ENCODE assay signal across 21 cellular contexts in genomic region chr2:134433934-134434333, GRCh38.
DNase-seq lines count a peak whose midpoint lies in the region; ATAC-seq and TF ChIP-seq lines count a peak whose summit lies in the region.
"Had no signal": no experiment of that assay in that cellular context is flagged by ENCODE, and none has a peak within 500 bp of the region (broad histone marks: within the 10 kb centered on the region; RNA-seq: fewer than 3 reads in every experiment).

No MANE protein-coding gene starts in this region.

- peaks cover 6 to 35% (median 32%) of the 10 kb centered on the region in 4 donors for H3K4me1 ChIP-seq in liver (ENCODE audit: control insufficient read depth in 4 of 4, insufficient read depth in 4 of 4, low read length in 3 of 4)
- H3K4me1 ChIP-seq in gastroesophageal sphincter: no peaks in the 10 kb centered on the region
- no peaks in the 10 kb centered on the region for H3K4me1 ChIP-seq in naive thymus-derived CD4-positive, alpha-beta T cell (ENCODE audit: control insufficient read depth in 2 of 2, insufficient read depth in 2 of 2, low read length in 2 of 2)
- H3K4me1 ChIP-seq: BLaER1, SJCRH30 had no signal

- H3K9me3 ChIP-seq in liver (ENCODE audit: control insufficient read depth in 4 of 4, low read length in 3 of 4) (no peaks in the 10 kb centered on the region), gastroesophageal sphincter (no peaks in the 10 kb centered on the region)
- no peaks in the 10 kb centered on the region for H3K9me3 ChIP-seq in naive thymus-derived CD4-positive, alpha-beta T cell (ENCODE audit: control insufficient read depth in 2 of 3, low read length in 3 of 3)
- H3K9me3 ChIP-seq: BLaER1, SJCRH30 had no signal

- H3K27me3 Mint-ChIP-seq in activated T-helper 17 cell treated with anti-CD3 and anti-CD28 coated beads, Interleukin-2, amount 50 U/mL, for 72 hours: no peaks in the 10 kb centered on the region
- no peaks in the 10 kb centered on the region for H3K27me3 Mint-ChIP-seq in naive thymus-derived CD4-positive, alpha-beta T cell

- CTCF ChIA-PET in naive thymus-derived CD4-positive, alpha-beta T cell (lab: Charles Lee): no interaction called here

- intact Hi-C loops in naive thymus-derived CD4-positive, alpha-beta T cell (cut with micrococcal nuclease): no loop called here

- TF ChIP-seq CTCF in liver (IDR thresholded peaks at IDR 0.05; ENCODE audit: low read depth, low read length, missing input control): no peak
- TF ChIP-seq CTCF in gastroesophageal sphincter (IDR thresholded peaks at IDR 0.05): no peak

- POLR2A ChIA-PET in naive thymus-derived CD4-positive, alpha-beta T cell (lab: Charles Lee): no interaction called here

- H3K4me1 Mint-ChIP-seq in activated T-helper 17 cell treated with anti-CD3 and anti-CD28 coated beads, Interleukin-2, amount 50 U/mL, for 72 hours: peaks cover 9% of the 10 kb centered on the region
- no peaks in the 10 kb centered on the region for H3K4me1 Mint-ChIP-seq in stimulated activated effector memory CD8-positive, alpha-beta T cell treated with anti-CD3 and anti-CD28 coated beads, Interleukin-12 subunit alpha, Interleukin-12 subunit beta, amount 100 ng/mL, for 72 hours
- peaks cover 0 to 6% (median 0%) of the 10 kb centered on the region in 7 donors for H3K4me1 Mint-ChIP-seq in naive thymus-derived CD4-positive, alpha-beta T cell

- ATAC-seq in activated T-helper 17 cell treated with anti-CD3 and anti-CD28 coated beads, Interleukin-2, amount 50 U/mL, for 72 hours (replicated peaks): no peak
- ATAC-seq in stimulated activated effector memory CD8-positive, alpha-beta T cell treated with anti-CD3 and anti-CD28 coated beads, Interleukin-12 subunit alpha, Interleukin-12 subunit beta, amount 100 ng/mL, for 72 hours: no peak
- ATAC-seq in GM18511 (IDR thresholded peaks at IDR 0.05; ENCODE audit: unreplicated experiment) (no peak), gastroesophageal sphincter (no peak)
- no peak for ATAC-seq in naive thymus-derived CD4-positive, alpha-beta T cell
- ATAC-seq: GM12878 had no signal

- H3K27ac ChIP-seq in liver (ENCODE audit: low read depth in 1 of 2, low read length in 2 of 2): peak overlapping the region; percentile 86 to 88
- no peak overlapping the region for H3K27ac ChIP-seq in gastroesophageal sphincter
- H3K27ac ChIP-seq in naive thymus-derived CD4-positive, alpha-beta T cell (ENCODE audit: low read depth, low read length): no peak overlapping the region
- H3K27ac ChIP-seq: BLaER1, SJCRH30 had no signal

- no peak for TF ChIP-seq POLR2A in gastroesophageal sphincter (IDR thresholded peaks at IDR 0.05)

- peaks cover 92% of the 10 kb centered on the region for H3K36me3 Mint-ChIP-seq in activated T-helper 17 cell treated with anti-CD3 and anti-CD28 coated beads, Interleukin-2, amount 50 U/mL, for 72 hours (ENCODE audit: low read depth)
- H3K36me3 Mint-ChIP-seq in stimulated activated effector memory CD8-positive, alpha-beta T cell treated with anti-CD3 and anti-CD28 coated beads, Interleukin-12 subunit alpha, Interleukin-12 subunit beta, amount 100 ng/mL, for 72 hours: peaks cover 18% of the 10 kb centered on the region
- peaks cover 0 to 60% (median 17%) of the 10 kb centered on the region in 5 donors for H3K36me3 Mint-ChIP-seq in naive thymus-derived CD4-positive, alpha-beta T cell

- no peaks in the 10 kb centered on the region for H3K9me3 Mint-ChIP-seq in activated T-helper 17 cell treated with anti-CD3 and anti-CD28 coated beads, Interleukin-2, amount 50 U/mL, for 72 hours
- no peaks in the 10 kb centered on the region for H3K9me3 Mint-ChIP-seq in stimulated activated effector memory CD8-positive, alpha-beta T cell treated with anti-CD3 and anti-CD28 coated beads, Interleukin-12 subunit alpha, Interleukin-12 subunit beta, amount 100 ng/mL, for 72 hours
- peaks cover 0 to 2% (median 0%) of the 10 kb centered on the region in 11 donors for H3K9me3 Mint-ChIP-seq in naive thymus-derived CD4-positive, alpha-beta T cell
- H3K9me3 Mint-ChIP-seq: CD8-positive, alpha-beta memory T cell had no signal

- DNase-seq in NCI-H748 (lab: John Stamatoyannopoulos, UW; ENCODE audit: unreplicated experiment) (peak; percentile 19), NCI-H748 treated with DMSO at 0.1 percent for 48 hours (lab: John Stamatoyannopoulos, UW) (no peak)
- no peak for DNase-seq in stimulated activated effector memory CD8-positive, alpha-beta T cell treated with anti-CD3 and anti-CD28 coated beads, Interleukin-12 subunit alpha, Interleukin-12 subunit beta, amount 100 ng/mL, for 72 hours (ENCODE audit: low spot score in 2 of 2)
- no peak for DNase-seq in naive thymus-derived CD4-positive, alpha-beta T cell
- DNase-seq: 8988T; CD8-positive, alpha-beta memory T cell; DND-41; GOT3; Karpas-422; MM.1S; NCI-H1092 treated with DMSO at 0.1 percent for 48 hours; NCI-H345; NCI-H526; PC-9; SJCRH30 had no signal

- no peak overlapping the region for H3K4me3 Mint-ChIP-seq in activated T-helper 17 cell treated with anti-CD3 and anti-CD28 coated beads, Interleukin-2, amount 50 U/mL, for 72 hours
- H3K4me3 Mint-ChIP-seq in stimulated activated effector memory CD8-positive, alpha-beta T cell treated with anti-CD3 and anti-CD28 coated beads, Interleukin-12 subunit alpha, Interleukin-12 subunit beta, amount 100 ng/mL, for 72 hours: no peak overlapping the region
- no peak overlapping the region for H3K4me3 Mint-ChIP-seq in naive thymus-derived CD4-positive, alpha-beta T cell
- H3K4me3 Mint-ChIP-seq: CD8-positive, alpha-beta memory T cell had no signal

- peak overlapping the region; percentile 45 for H3K27ac Mint-ChIP-seq in activated T-helper 17 cell treated with anti-CD3 and anti-CD28 coated beads, Interleukin-2, amount 50 U/mL, for 72 hours
- peak overlapping the region; percentile 53 for H3K27ac Mint-ChIP-seq in stimulated activated effector memory CD8-positive, alpha-beta T cell treated with anti-CD3 and anti-CD28 coated beads, Interleukin-12 subunit alpha, Interleukin-12 subunit beta, amount 100 ng/mL, for 72 hours
- H3K27ac Mint-ChIP-seq in naive thymus-derived CD4-positive, alpha-beta T cell: peak overlapping the region in 1 of 9 donors; percentile 48

- TF ChIP-seq EP300 in gastroesophageal sphincter (IDR thresholded peaks at IDR 0.05): no peak

- H3K36me3 ChIP-seq in liver (ENCODE audit: control insufficient read depth in 4 of 4, insufficient read depth in 3 of 4, low read depth in 1 of 4, low read length in 3 of 4) (peaks cover 0 to 2% (median under 1%) of the 10 kb centered on the region in 4 donors), gastroesophageal sphincter (peaks cover 0 to 83% of the 10 kb centered on the region in 2 donors)
- H3K36me3 ChIP-seq in naive thymus-derived CD4-positive, alpha-beta T cell (ENCODE audit: control insufficient read depth in 2 of 3, insufficient read depth in 3 of 3, low read length in 3 of 3): peaks cover 8 to 68% (median 25%) of the 10 kb centered on the region in 3 experiments

- no peak overlapping the region for H3K4me3 ChIP-seq in liver (ENCODE audit: low read depth in 1 of 3, low read length in 3 of 3)
- H3K4me3 ChIP-seq in gastroesophageal sphincter: no peak overlapping the region
- H3K4me3 ChIP-seq in naive thymus-derived CD4-positive, alpha-beta T cell (ENCODE audit: low read length): no peak overlapping the region
- H3K4me3 ChIP-seq: BLaER1, GM12878, PC-9, SJCRH30 had no signal

- no peak for TF ChIP-seq RAD21 in liver (IDR thresholded peaks at IDR 0.05)

- H3K27me3 ChIP-seq in liver (ENCODE audit: control insufficient read depth in 4 of 4, insufficient read depth in 4 of 4, low read length in 3 of 4) (no peaks in the 10 kb centered on the region), gastroesophageal sphincter (no peaks in the 10 kb centered on the region)
- H3K27me3 ChIP-seq in naive thymus-derived CD4-positive, alpha-beta T cell (ENCODE audit: control insufficient read depth in 2 of 2, insufficient read depth in 2 of 2, low read length in 2 of 2): no peaks in the 10 kb centered on the region
- H3K27me3 ChIP-seq: BLaER1, SJCRH30 had no signal

- WGBS in liver: 71% methylated on average over 7 of the region's 7 CpGs
- 93 to 100% methylated on average over 3 to 7 of the region's 7 CpGs for WGBS in gastroesophageal sphincter (ENCODE audit: low coverage in 1 of 2), 2 donors

- H3K9ac ChIP-seq in liver (ENCODE audit: low read depth in 1 of 2, low read length in 2 of 2): no peak overlapping the region
- H3K9ac ChIP-seq: BLaER1 had no signal

TF ChIP-seq in liver, 16 proteins besides CTCF, POLR2A, EP300 and RAD21:
- TF ChIP-seq YY1 (IDR thresholded peaks at IDR 0.05) (peak; percentile 18), EGR1 (IDR thresholded peaks at IDR 0.05; ENCODE audit: low read depth in 2 of 2) (no peak)

Comparison
In these comparisons a context has a peak if more than half of its experiments do, and no peak if none do; other contexts are left out.
1. H3K27ac ChIP-seq: peak in liver (2 of 2); none in gastroesophageal sphincter (0 of 4) and naive thymus-derived CD4-positive, alpha-beta T cell (single experiment).